Comparison of ENCODE assay signal across 8 cellular contexts in the genomic region with DNA sequence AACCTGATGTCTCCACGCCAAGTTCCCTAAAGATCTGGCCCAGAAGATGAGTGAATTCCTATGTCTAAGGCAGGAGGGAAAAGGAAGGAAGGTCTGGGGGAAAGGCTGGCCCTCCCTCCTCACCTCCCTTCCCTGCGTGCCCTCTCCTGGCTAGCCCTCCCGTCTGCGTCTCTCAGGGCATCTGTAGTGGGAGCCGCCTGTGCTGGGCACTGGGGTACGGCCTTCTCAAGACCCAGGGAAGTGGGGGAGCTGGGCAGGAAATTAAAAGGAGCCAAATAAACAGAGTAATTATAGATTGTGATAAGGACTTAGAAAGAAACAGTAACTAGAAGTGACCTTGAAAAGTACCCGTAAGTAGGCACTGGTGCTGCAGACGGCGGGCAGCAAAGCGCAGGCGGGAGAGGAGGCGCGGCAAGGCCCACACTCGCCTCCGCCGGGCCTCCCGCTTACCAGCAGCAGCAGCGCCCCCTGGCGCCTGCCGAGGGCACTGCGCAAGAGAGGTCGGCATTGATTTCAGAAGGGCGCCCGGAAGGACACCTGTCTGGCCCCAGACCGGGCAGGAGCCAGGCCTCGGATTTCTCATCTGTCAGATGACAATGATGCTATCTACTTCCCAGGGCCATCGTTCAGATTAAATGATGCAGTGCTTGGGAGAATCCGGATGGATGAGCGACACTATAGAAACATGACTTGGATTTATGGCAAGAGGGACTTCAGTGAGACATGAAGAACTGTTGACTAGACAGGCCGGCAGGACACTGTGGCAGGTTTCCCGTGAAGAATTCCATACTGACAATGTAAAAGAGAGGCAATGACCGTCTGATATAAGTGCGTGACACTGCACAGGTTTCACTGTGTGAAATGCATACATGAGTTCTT. TPM values are rescaled to one million over a fixed set of nuclear protein-coding genes. Genes with fewer than 3 reads are reported as not detected.
A peak's percentile ranks its signal among the peaks of the same experiment; 100 is the strongest.
DNase-seq lines count a peak whose midpoint lies in the region; ATAC-seq and TF ChIP-seq lines count a peak whose summit lies in the region.

No MANE protein-coding gene starts in this region.

- peaks cover 3% of the 10 kb centered on the region in 2 donors for H3K27me3 Mint-ChIP-seq in T-cell
- H3K27me3 Mint-ChIP-seq in activated naive CD8-positive, alpha-beta T cell treated with anti-CD3 and anti-CD28 coated beads, Interleukin-2, amount 10 ng/mL, durations not matched to agents 7 days and 5 days = peaks cover 2% of the 10 kb centered on the region

- no peaks in the 10 kb centered on the region for H3K4me1 ChIP-seq in iPS DF 6.9 (ENCODE audit: control insufficient read depth, insufficient read depth, low read length)

- H3K36me3 ChIP-seq in BJ (ENCODE audit: control insufficient read depth, insufficient read depth, low read length) (no peaks in the 10 kb centered on the region), iPS DF 6.9 (ENCODE audit: control insufficient read depth, insufficient read depth, low read length) (no peaks in the 10 kb centered on the region)

- peak; percentile 61 for TF ChIP-seq CTCF in BJ (IDR thresholded peaks at IDR 0.05; ENCODE audit: insufficient read depth, low read depth, low read length)

- peaks cover 5 to 11% (median 9%) of the 10 kb centered on the region in 3 donors for H3K4me1 Mint-ChIP-seq in T-cell
- H3K4me1 Mint-ChIP-seq in activated naive CD8-positive, alpha-beta T cell treated with anti-CD3 and anti-CD28 coated beads, Interleukin-2, amount 10 ng/mL, durations not matched to agents 7 days and 5 days = peaks cover 6% of the 10 kb centered on the region

- no CpG with 5 or more reads among the region's 33 CpGs for WGBS in iPS DF 6.9 (ENCODE audit: insufficient coverage, insufficient read length)

- H3K4me3 ChIP-seq in BJ (ENCODE audit: low read depth, low read length) = no peak overlapping the region
- H3K4me3 ChIP-seq in iPS DF 6.9 (ENCODE audit: low read length) = no peak overlapping the region

- H3K27ac Mint-ChIP-seq in T-cell = peak overlapping the region in 1 of 2 donors; percentile 21
- H3K27ac Mint-ChIP-seq in activated naive CD8-positive, alpha-beta T cell treated with anti-CD3 and anti-CD28 coated beads, Interleukin-2, amount 10 ng/mL, durations not matched to agents 7 days and 5 days = no peak overlapping the region

- H3K27me3 ChIP-seq in BJ (ENCODE audit: control insufficient read depth, insufficient read depth, low read length) (no peaks in the 10 kb centered on the region), iPS DF 6.9 (ENCODE audit: control insufficient read depth, insufficient read depth, low read length) (no peaks in the 10 kb centered on the region)

- H3K9me3 ChIP-seq in iPS DF 6.9 (ENCODE audit: control insufficient read depth, insufficient read depth, low read length) = no peaks in the 10 kb centered on the region

- H3K36me3 Mint-ChIP-seq in T-cell = no peaks in the 10 kb centered on the region
- no peaks in the 10 kb centered on the region for H3K36me3 Mint-ChIP-seq in activated naive CD8-positive, alpha-beta T cell treated with anti-CD3 and anti-CD28 coated beads, Interleukin-2, amount 10 ng/mL, durations not matched to agents 7 days and 5 days

- no peak overlapping the region for H3K27ac ChIP-seq in iPS DF 6.9 (ENCODE audit: low read length)

- H3K4me3 Mint-ChIP-seq in T-cell = no peak overlapping the region
- H3K4me3 Mint-ChIP-seq in activated naive CD8-positive, alpha-beta T cell treated with anti-CD3 and anti-CD28 coated beads, Interleukin-2, amount 10 ng/mL, durations not matched to agents 7 days and 5 days = no peak overlapping the region

- DNase-seq in BJ (ENCODE audit: low read depth) = no peak
- DNase-seq in T-cell = peak; percentile 34 to 77 (median 66)
- peak; percentile 88 for DNase-seq in activated naive CD8-positive, alpha-beta T cell treated with anti-CD3 and anti-CD28 coated beads, Interleukin-2, amount 10 ng/mL, durations not matched to agents 7 days and 5 days
- peak; percentile 57 for DNase-seq in iPS DF 6.9 (ENCODE audit: low read depth, low spot score)
- peak; percentile 57 to 70 for DNase-seq in stimulated activated CD4-positive, alpha-beta T cell treated with anti-CD3 and anti-CD28 coated beads, Interleukin-15, amount 100 ng/mL, for 48 hours (ENCODE audit: low read depth in 2 of 2)
- no peak for DNase-seq in NCI-H2029 (lab: John Stamatoyannopoulos, UW)

- CTCF ChIA-PET in BJ (lab: Yijun Ruan, JAX) = interaction anchor here (1.0 to 1.5 kb wide), 5 partner anchors 8 to 150 kb away, joined by 3 to 6 read pairs (median 3); no protein-coding TSS in a partner anchor
- CTCF ChIA-PET in T-cell (lab: Charles Lee) = interaction anchor here (0.5 to 1.5 kb wide), 5 partner anchors 9 to 1143 kb away, joined by 3 to 5 read pairs (median 4); a partner anchor contains a TSS

- peak; percentile 97 for ATAC-seq in GM19351 (IDR thresholded peaks at IDR 0.05; ENCODE audit: unreplicated experiment)
- peak; percentile 96 for ATAC-seq in HG03432 (IDR thresholded peaks at IDR 0.05; ENCODE audit: unreplicated experiment)
- peak; percentile 86 to 94 (median 92) for ATAC-seq in T-cell (replicated peaks in 1 of 4)
- ATAC-seq in activated naive CD8-positive, alpha-beta T cell treated with anti-CD3 and anti-CD28 coated beads, Interleukin-2, amount 10 ng/mL, durations not matched to agents 7 days and 5 days (ENCODE audit: low read depth) = peak; percentile 88

- POLR2A ChIA-PET in BJ (lab: Charles Lee) (no interaction called here), T-cell (lab: Charles Lee) (no interaction called here)
- POLR2A ChIA-PET in activated naive CD8-positive, alpha-beta T cell treated with anti-CD3 and anti-CD28 coated beads, Interleukin-2, amount 10 ng/mL, durations not matched to agents 7 days and 5 days (lab: Charles Lee) = interaction anchor here (1.0 kb wide), 1 partner anchor 687 kb away, joined by 4 read pairs; no protein-coding TSS in a partner anchor

- no peaks in the 10 kb centered on the region for H3K9me3 Mint-ChIP-seq in T-cell
- H3K9me3 Mint-ChIP-seq in activated naive CD8-positive, alpha-beta T cell treated with anti-CD3 and anti-CD28 coated beads, Interleukin-2, amount 10 ng/mL, durations not matched to agents 7 days and 5 days = no peaks in the 10 kb centered on the region

RNA-seq across cellular contexts. Expression of a gene that starts 7.3 kb away (rescaled TPM):
- polyA plus RNA-seq in BJ (2011; rRNA removed) = not detected in 2 replicates
- not detected in 2 replicates for polyA minus RNA-seq in BJ (2011; rRNA and poly(A)+ RNA removed)
- not detected for total RNA-seq in T-cell
- total RNA-seq in activated naive CD8-positive, alpha-beta T cell treated with anti-CD3 and anti-CD28 coated beads, Interleukin-2, amount 10 ng/mL, durations not matched to agents 7 days and 5 days = under 1 TPM in 1 of 2 experiments, not detected in 1; 0.14 TPM

RNA-seq across cellular contexts. Expression of a gene that starts 31.4 kb away (rescaled TPM):
- not detected in 2 replicates for polyA plus RNA-seq in BJ (2011; rRNA removed)
- not detected in 2 replicates for polyA minus RNA-seq in BJ (2011; rRNA and poly(A)+ RNA removed)
- total RNA-seq in T-cell = under 1 TPM in 3 of 5 donors, not detected in 2; 0.07 to 0.13 (median 0.12) TPM
- under 1 TPM; 0.17 to 0.20 TPM for total RNA-seq in activated naive CD8-positive, alpha-beta T cell treated with anti-CD3 and anti-CD28 coated beads, Interleukin-2, amount 10 ng/mL, durations not matched to agents 7 days and 5 days

Comparison
In these comparisons a context has a peak if more than half of its experiments do, and no peak if none do; other contexts are left out.
1. DNase-seq: peak in T-cell (34 of 34), activated naive CD8-positive, alpha-beta T cell treated with anti-CD3 and anti-CD28 coated beads, Interleukin-2, amount 10 ng/mL, durations not matched to agents 7 days and 5 days (single experiment), iPS DF 6.9 (single experiment) and stimulated activated CD4-positive, alpha-beta T cell treated with anti-CD3 and anti-CD28 coated beads, Interleukin-15, amount 100 ng/mL, for 48 hours (2 of 2); none in BJ (single experiment) and NCI-H2029 (single experiment).
2. Peak in every context shown above with its lines, with median percentiles within 50 percentile points of each other: ATAC-seq.